Comparison of ENCODE assay signal across 29 cellular contexts in genomic region chr2:45224996-45225380, GRCh38.
"Had no signal": no experiment of that assay in that cellular context is flagged by ENCODE, and none has a peak within 500 bp of the region (broad histone marks: within the 10 kb centered on the region; RNA-seq: fewer than 3 reads in every experiment).

No MANE protein-coding gene starts in this region.

- ATAC-seq: activated naive CD4-positive, alpha-beta T cell treated with anti-CD3 and anti-CD28 coated beads, Interleukin-2, amount 50 U/mL, for 72 hours; activated T-cell treated with anti-CD3 and anti-CD28 coated beads, Interleukin-2, amount 50 U/mL, for 72 hours; esophagus mucosa; gastroesophageal sphincter; WTC11 had no signal

- H3K9me3 ChIP-seq: ascending aorta, breast epithelium, gastroesophageal sphincter had no signal

- H3K36me3 ChIP-seq: ascending aorta, breast epithelium, cardiac muscle cell, gastroesophageal sphincter had no signal

- H3K27ac ChIP-seq: ascending aorta, breast epithelium, cardiac muscle cell, coronary artery, dorsolateral prefrontal cortex, gastroesophageal sphincter, VCaP had no signal

- H3K4me3 Mint-ChIP-seq: activated CD4-positive, alpha-beta memory T cell treated with anti-CD3 and anti-CD28 coated beads, Interleukin-2, amount 10 ng/mL, durations not matched to agents 7 days and 5 days; activated CD4-positive, alpha-beta T cell treated with anti-CD3 and anti-CD28 coated beads, Interleukin-2, amount 10 ng/mL, durations not matched to agents 7 days and 5 days; activated naive CD4-positive, alpha-beta T cell treated with anti-CD3 and anti-CD28 coated beads, Interleukin-2, amount 10 ng/mL, durations not matched to agents 7 days and 5 days; activated naive CD8-positive, alpha-beta T cell treated with anti-CD3 and anti-CD28 coated beads, Interleukin-2, amount 10 ng/mL, durations not matched to agents 7 days and 5 days; activated T-cell treated with anti-CD3 and anti-CD28 coated beads, Interleukin-2, amount 50 U/mL, for 24 hours; activated T-cell treated with anti-CD3 and anti-CD28 coated beads, Interleukin-2, amount 50 U/mL, for 72 hours; brain; central memory CD8-positive, alpha-beta T cell; dendritic cell treated with granulocyte-macrophage colony-stimulating factor and Interleukin-4, amounts not matched to agents 40 ng/mL and 50 ng/mL, for 4 days; endodermal cell; WTC11 had no signal

- H3K4me1 Mint-ChIP-seq: activated CD4-positive, alpha-beta memory T cell treated with anti-CD3 and anti-CD28 coated beads, Interleukin-2, amount 10 ng/mL, durations not matched to agents 7 days and 5 days; activated CD4-positive, alpha-beta T cell treated with anti-CD3 and anti-CD28 coated beads, Interleukin-2, amount 10 ng/mL, durations not matched to agents 7 days and 5 days; activated naive CD4-positive, alpha-beta T cell treated with anti-CD3 and anti-CD28 coated beads, Interleukin-2, amount 10 ng/mL, durations not matched to agents 7 days and 5 days; activated naive CD8-positive, alpha-beta T cell treated with anti-CD3 and anti-CD28 coated beads, Interleukin-2, amount 10 ng/mL, durations not matched to agents 7 days and 5 days; central memory CD8-positive, alpha-beta T cell had no signal

- H3K27me3 ChIP-seq: ascending aorta, breast epithelium, cardiac muscle cell had no signal

- H3K4me3 ChIP-seq: ascending aorta, breast epithelium, cardiac muscle cell, coronary artery, dorsolateral prefrontal cortex, gastroesophageal sphincter had no signal

- H3K4me1 ChIP-seq: ascending aorta, breast epithelium, gastroesophageal sphincter had no signal

- H3K36me3 Mint-ChIP-seq: activated naive CD4-positive, alpha-beta T cell treated with anti-CD3 and anti-CD28 coated beads, Interleukin-2, amount 10 ng/mL, durations not matched to agents 7 days and 5 days; activated naive CD4-positive, alpha-beta T cell treated with anti-CD3 and anti-CD28 coated beads, Interleukin-2, amount 50 U/mL, for 72 hours; activated naive CD8-positive, alpha-beta T cell treated with anti-CD3 and anti-CD28 coated beads, Interleukin-2, amount 10 ng/mL, durations not matched to agents 7 days and 5 days; brain had no signal

- H3K27ac Mint-ChIP-seq: activated CD4-positive, alpha-beta memory T cell treated with anti-CD3 and anti-CD28 coated beads, Interleukin-2, amount 10 ng/mL, durations not matched to agents 7 days and 5 days; activated CD4-positive, alpha-beta T cell treated with anti-CD3 and anti-CD28 coated beads, Interleukin-2, amount 10 ng/mL, durations not matched to agents 7 days and 5 days; activated naive CD4-positive, alpha-beta T cell treated with anti-CD3 and anti-CD28 coated beads, Interleukin-2, amount 10 ng/mL, durations not matched to agents 7 days and 5 days; activated naive CD4-positive, alpha-beta T cell treated with anti-CD3 and anti-CD28 coated beads, Interleukin-2, amount 50 U/mL, for 72 hours; activated naive CD8-positive, alpha-beta T cell treated with anti-CD3 and anti-CD28 coated beads, Interleukin-2, amount 10 ng/mL, durations not matched to agents 7 days and 5 days; activated T-cell treated with anti-CD3 and anti-CD28 coated beads, Interleukin-2, amount 50 U/mL, for 24 hours; activated T-cell treated with anti-CD3 and anti-CD28 coated beads, Interleukin-2, amount 50 U/mL, for 72 hours; dendritic cell treated with granulocyte-macrophage colony-stimulating factor and Interleukin-4, amounts not matched to agents 40 ng/mL and 50 ng/mL, for 4 days; endodermal cell; WTC11 had no signal

- DNase-seq: activated CD4-positive, alpha-beta memory T cell treated with anti-CD3 and anti-CD28 coated beads, Interleukin-2, amount 10 ng/mL, durations not matched to agents 7 days and 5 days; activated CD4-positive, alpha-beta T cell treated with anti-CD3 and anti-CD28 coated beads for 1 hour; activated CD4-positive, alpha-beta T cell treated with anti-CD3 and anti-CD28 coated beads for 4 hours; activated CD4-positive, alpha-beta T cell treated with anti-CD3 and anti-CD28 coated beads, Interleukin-2, amount 10 ng/mL, durations not matched to agents 7 days and 5 days; activated CD4-positive, alpha-beta T cell treated with anti-CD3 and anti-CD28 coated beads, Interleukin-2, amount 50 U/mL, for 4 hours; activated CD8-positive, alpha-beta memory T cell treated with anti-CD3 and anti-CD28 coated beads, Interleukin-2, amount 50 U/mL, for 48 hours; activated gamma-delta T cell; activated naive CD4-positive, alpha-beta T cell; activated naive CD4-positive, alpha-beta T cell treated with anti-CD3 and anti-CD28 coated beads, Interleukin-2, amount 10 ng/mL, durations not matched to agents 7 days and 5 days; activated naive CD8-positive, alpha-beta T cell treated with anti-CD3 and anti-CD28 coated beads, Interleukin-2, amount 10 ng/mL, durations not matched to agents 7 days and 5 days; activated T-cell treated with anti-CD3 and anti-CD28 coated beads for 4 hours; activated T-cell treated with anti-CD3 and anti-CD28 coated beads, Interleukin-2, amount 50 U/mL, for 24 hours; activated T-cell treated with anti-CD3 and anti-CD28 coated beads, Interleukin-2, amount 50 U/mL, for 72 hours; dorsolateral prefrontal cortex; effector memory CD4-positive, alpha-beta T cell; foreskin melanocyte had no signal

- H3K9me3 Mint-ChIP-seq: activated CD4-positive, alpha-beta memory T cell treated with anti-CD3 and anti-CD28 coated beads, Interleukin-2, amount 10 ng/mL, durations not matched to agents 7 days and 5 days; activated CD4-positive, alpha-beta T cell treated with anti-CD3 and anti-CD28 coated beads, Interleukin-2, amount 10 ng/mL, durations not matched to agents 7 days and 5 days; activated naive CD4-positive, alpha-beta T cell treated with anti-CD3 and anti-CD28 coated beads, Interleukin-2, amount 10 ng/mL, durations not matched to agents 7 days and 5 days; central memory CD8-positive, alpha-beta T cell had no signal
